ENCODE assay signal across 18 cellular contexts in genomic region chr16:57821149-57821971, GRCh38. TPM values are rescaled to one million over a fixed set of nuclear protein-coding genes. Genes with fewer than 3 reads are reported as not detected.
"Had no signal": no experiment of that assay in that cellular context is flagged by ENCODE, and none has a peak within 500 bp of the region (broad histone marks: within the 10 kb centered on the region; RNA-seq: fewer than 3 reads in every experiment).

No MANE protein-coding gene starts in this region.

- H3K27ac ChIP-seq: prostate gland, right lobe of liver, upper lobe of left lung had no signal

- ATAC-seq: activated naive CD8-positive, alpha-beta T cell treated with anti-CD3 and anti-CD28 coated beads, Interleukin-2, amount 50 U/mL, for 24 hours; left cardiac atrium; natural killer cell treated with Interleukin-12 subunit alpha and Interleukin-12 subunit beta and Interleukin-15 and Interleukin-18, amount 100 ng/mL, for 72 hours; right lobe of liver had no signal

- H3K4me3 ChIP-seq: lung, prostate gland, right lobe of liver, upper lobe of left lung had no signal

- H3K27me3 ChIP-seq: right lobe of liver, upper lobe of left lung had no signal

- H3K4me1 ChIP-seq: prostate gland had no signal

- H3K27ac Mint-ChIP-seq: activated CD4-positive, alpha-beta memory T cell treated with anti-CD3 and anti-CD28 coated beads, Interleukin-2, amount 10 ng/mL, durations not matched to agents 7 days and 5 days; activated naive CD8-positive, alpha-beta T cell treated with anti-CD3 and anti-CD28 coated beads, Interleukin-2, amount 50 U/mL, for 24 hours had no signal

- H3K36me3 ChIP-seq: prostate gland, right lobe of liver, upper lobe of left lung had no signal

- H3K9me3 ChIP-seq: prostate gland, right lobe of liver, upper lobe of left lung had no signal

- DNase-seq: activated CD4-positive, alpha-beta memory T cell treated with anti-CD3 and anti-CD28 coated beads, Interleukin-2, amount 10 ng/mL, durations not matched to agents 7 days and 5 days; activated CD4-positive, alpha-beta T cell treated with anti-CD3 and anti-CD28 coated beads for 1 hour; activated gamma-delta T cell; activated naive CD8-positive, alpha-beta T cell treated with anti-CD3 and anti-CD28 coated beads, Interleukin-2, amount 50 U/mL, for 24 hours; activated T-cell treated with anti-CD3 and anti-CD28 coated beads, Interleukin-2, amount 50 U/mL, for 48 hours; central memory CD4-positive, alpha-beta T cell; cortex of kidney; left cardiac atrium; nucleus accumbens; stimulated activated CD4-positive, alpha-beta T cell treated with anti-CD3 and anti-CD28 coated beads, Interleukin-2, amount 100 ng/mL, for 24 hours; stimulated activated naive CD4-positive, alpha-beta T cell; substantia nigra; SW 1271; upper lobe of left lung had no signal

- H3K36me3 Mint-ChIP-seq: natural killer cell treated with Interleukin-12 subunit alpha and Interleukin-12 subunit beta and Interleukin-15 and Interleukin-18, amount 100 ng/mL, for 72 hours had no signal

- H3K4me3 Mint-ChIP-seq: activated CD4-positive, alpha-beta memory T cell treated with anti-CD3 and anti-CD28 coated beads, Interleukin-2, amount 10 ng/mL, durations not matched to agents 7 days and 5 days; activated naive CD8-positive, alpha-beta T cell treated with anti-CD3 and anti-CD28 coated beads, Interleukin-2, amount 50 U/mL, for 24 hours; natural killer cell treated with Interleukin-12 subunit alpha and Interleukin-12 subunit beta and Interleukin-15 and Interleukin-18, amount 100 ng/mL, for 72 hours had no signal

RNA-seq across cellular contexts. Expression of gene KIFC3, which starts 19.1 kb away (rescaled TPM):
- total RNA-seq: activated CD4-positive, alpha-beta memory T cell treated with anti-CD3 and anti-CD28 coated beads, Interleukin-2, amount 10 ng/mL, durations not matched to agents 7 days and 5 days had no signal
